In the genomic region with DNA sequence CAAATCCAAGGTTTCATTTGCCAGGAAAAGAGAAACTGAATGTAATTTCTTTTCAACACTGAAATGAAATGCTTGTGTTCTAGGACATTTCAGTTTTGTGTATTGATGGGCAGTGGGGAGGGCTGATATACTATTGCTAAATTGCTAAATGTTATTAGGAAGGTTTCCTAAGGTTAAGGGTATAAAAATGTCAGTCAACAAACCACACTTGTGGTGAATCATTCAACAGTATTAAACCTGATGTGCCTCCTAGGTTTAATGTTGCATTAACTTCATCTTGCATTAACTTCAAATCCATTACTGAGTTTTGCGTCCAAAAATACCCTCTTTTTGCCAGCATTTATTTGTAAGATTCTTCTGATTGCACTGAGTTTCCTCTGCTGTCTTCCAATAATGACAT, we compare ENCODE assay signal across 26 cellular contexts.
"Had no signal": no experiment of that assay in that cellular context is flagged by ENCODE, and none has a peak within 500 bp of the region (broad histone marks: within the 10 kb centered on the region; RNA-seq: fewer than 3 reads in every experiment).

No MANE protein-coding gene starts in this region.

- H3K4me1 ChIP-seq: stomach, suprapubic skin, testis, thyroid gland, tibial artery, tibial nerve, transverse colon, upper lobe of left lung, upper lobe of right lung, vagina had no signal

- H3K27ac ChIP-seq: stomach, suprapubic skin, testis, thoracic aorta, thyroid gland, tibial artery, tibial nerve, transverse colon, upper lobe of left lung, upper lobe of right lung, vagina had no signal

- H3K27me3 ChIP-seq: stomach, suprapubic skin, testis, thyroid gland, tibial artery, tibial nerve, transverse colon, upper lobe of left lung, upper lobe of right lung, vagina had no signal

- ATAC-seq: stimulated activated effector memory CD8-positive, alpha-beta T cell treated with anti-CD3 and anti-CD28 coated beads, Interleukin-12 subunit alpha, Interleukin-12 subunit beta, amount 100 ng/mL, for 72 hours; stimulated activated memory B cell treated with anti-CD40 and anti-IgM and Interleukin-4, amounts not matched to agents 10 μg/mL and 1 μg/mL and 100 μg/mL, for 72 hours; stimulated activated naive B cell treated with anti-CD40 and anti-IgM and Interleukin-4, amounts not matched to agents 10 μg/mL and 1 μg/mL and 100 μg/mL, for 72 hours; stimulated activated naive CD8-positive, alpha-beta T cell treated with anti-CD3 and anti-CD28 coated beads, Interleukin-15, amount 100 ng/mL, for 72 hours; stimulated activated naive CD8-positive, alpha-beta T cell treated with anti-CD3 and anti-CD28 coated beads, Interleukin-15, Interleukin-2, amounts not matched to agents 100 U/mL and 50 U/mL, for 24 hours; upper lobe of right lung had no signal

- DNase-seq: stimulated activated CD4-positive, alpha-beta T cell treated with anti-CD3 and anti-CD28 coated beads, Interleukin-2, amount 100 ng/mL, for 24 hours; stimulated activated CD4-positive, alpha-beta T cell treated with anti-CD3 and anti-CD28 coated beads, Interleukin-2, amount 100 ng/mL, for 48 hours; stimulated activated CD4-positive, alpha-beta T cell treated with anti-CD3 and anti-CD28 coated beads, Interleukin-4, amount 100 ng/mL, for 1 hour; stimulated activated CD4-positive, alpha-beta T cell treated with anti-CD3 and anti-CD28 coated beads, Interleukin-4, amount 100 ng/mL, for 24 hours; stimulated activated CD4-positive, alpha-beta T cell treated with anti-CD3 and anti-CD28 coated beads, Interleukin-4, amount 100 ng/mL, for 4 hours; stimulated activated CD8-positive, alpha-beta memory T cell treated with anti-CD3 and anti-CD28 coated beads, Interleukin-4, amount 100 ng/mL, for 48 hours; stimulated activated naive B cell treated with anti-CD40 and anti-IgM and Interleukin-4, amounts not matched to agents 10 μg/mL and 1 μg/mL and 100 μg/mL, for 72 hours; stimulated activated naive CD4-positive, alpha-beta T cell; stimulated activated naive CD4-positive, alpha-beta T cell treated with Interleukin-2 at 50 U/mL for 16 hours; stimulated activated naive CD8-positive, alpha-beta T cell treated with anti-CD3 and anti-CD28 coated beads, Interleukin-15, amount 100 ng/mL, for 72 hours; stimulated activated naive CD8-positive, alpha-beta T cell treated with anti-CD3 and anti-CD28 coated beads, Interleukin-15, Interleukin-2, amounts not matched to agents 100 U/mL and 50 U/mL, for 24 hours; stomach; substantia nigra; testis; thyroid gland; tibial artery; transverse colon; trophoblast cell; upper lobe of left lung; upper lobe of right lung had no signal

- H3K4me3 ChIP-seq: stomach, suprapubic skin, testis, thoracic aorta, thyroid gland, tibial artery, tibial nerve, transverse colon, upper lobe of left lung, upper lobe of right lung, vagina had no signal

- H3K36me3 ChIP-seq: stomach, suprapubic skin, thoracic aorta, thyroid gland, tibial artery, tibial nerve, transverse colon, upper lobe of left lung, upper lobe of right lung, vagina had no signal

- H3K9me3 ChIP-seq: stomach, suprapubic skin, testis, thoracic aorta, thyroid gland, tibial artery, tibial nerve, transverse colon, upper lobe of left lung, upper lobe of right lung, vagina had no signal
